7 cellular contexts compared by ENCODE assay signal in genomic region chr3:14633819-14634424, GRCh38. TPM values are rescaled to one million over a fixed set of nuclear protein-coding genes. Genes with fewer than 3 reads are reported as not detected.
DNase-seq lines count a peak whose midpoint lies in the region; ATAC-seq and TF ChIP-seq lines count a peak whose summit lies in the region.

No MANE protein-coding gene starts in this region.

- no peak overlapping the region for H3K27ac Mint-ChIP-seq in central memory CD8-positive, alpha-beta T cell (ENCODE audit: low read depth)

- H3K36me3 Mint-ChIP-seq in central memory CD8-positive, alpha-beta T cell (ENCODE audit: insufficient read depth), result no peaks in the 10 kb centered on the region

- H3K9me3 ChIP-seq in lower lobe of right lung, result no peaks in the 10 kb centered on the region

- no peaks in the 10 kb centered on the region for H3K4me1 ChIP-seq in lower lobe of right lung

- ATAC-seq in central memory CD8-positive, alpha-beta T cell (replicated peaks; ENCODE audit: extremely low read depth, poor library complexity, severe bottlenecking), result peak; percentile 49
- ATAC-seq in lower lobe of right lung (peak; percentile 79 to 82), HG02678 (IDR thresholded peaks at IDR 0.05; ENCODE audit: unreplicated experiment) (no peak)

- H3K9me3 Mint-ChIP-seq in central memory CD8-positive, alpha-beta T cell, result no peaks in the 10 kb centered on the region

- no peaks in the 10 kb centered on the region for H3K36me3 ChIP-seq in lower lobe of right lung

- H3K4me1 Mint-ChIP-seq in central memory CD8-positive, alpha-beta T cell, result no peaks in the 10 kb centered on the region

- H3K27me3 ChIP-seq in lower lobe of right lung (ENCODE audit: low read depth), result peaks cover 19% of the 10 kb centered on the region

- H3K27ac ChIP-seq in lower lobe of right lung, result no peak overlapping the region

- no peak overlapping the region for H3K4me3 Mint-ChIP-seq in central memory CD8-positive, alpha-beta T cell

- peak; percentile 62 to 64 for DNase-seq in Kasumi-1 (lab: John Stamatoyannopoulos, UW)
- peak; percentile 32 to 35 for DNase-seq in central memory CD8-positive, alpha-beta T cell (ENCODE audit: low spot score in 2 of 2)
- DNase-seq in lower lobe of right lung, result peak; percentile 80
- peak; percentile 24 to 28 for DNase-seq in stimulated activated CD8-positive, alpha-beta memory T cell treated with anti-CD3 and anti-CD28 coated beads, Interleukin-7, amount 100 ng/mL, for 4 hours (ENCODE audit: low read depth in 2 of 2)

- TF ChIP-seq CTCF in GM12872 (IDR thresholded peaks at IDR 0.05; ENCODE audit: insufficient read depth, low read depth, low read length) (peak; percentile 91), WI38 (IDR thresholded peaks at IDR 0.05; ENCODE audit: low read depth, low read length) (peak; percentile 56), lower lobe of right lung (IDR thresholded peaks at IDR 0.05) (peak; percentile 82)

- intact Hi-C loops in lower lobe of right lung (cut with DNase I), result no loop called here

- H3K4me3 ChIP-seq in WI38 (ENCODE audit: low read depth, low read length) (no peak overlapping the region), lower lobe of right lung (no peak overlapping the region)

- peaks cover 59% of the 10 kb centered on the region for H3K27me3 Mint-ChIP-seq in central memory CD8-positive, alpha-beta T cell

RNA-seq across cellular contexts. Expression of gene CCDC174, which starts 17.6 kb away (rescaled TPM):
- total RNA-seq in lower lobe of right lung, result 18.2 TPM

RNA-seq across cellular contexts. Expression of gene C3orf20, which starts 41.0 kb away (rescaled TPM):
- not detected for total RNA-seq in lower lobe of right lung

Comparison
In these comparisons a context has a peak if more than half of its experiments do, and no peak if none do; other contexts are left out.
1. DNase-seq: peak in every context shown above with its lines; median percentile 80 in lower lobe of right lung; 63 in Kasumi-1; 34 in central memory CD8-positive, alpha-beta T cell; 26 in stimulated activated CD8-positive, alpha-beta memory T cell treated with anti-CD3 and anti-CD28 coated beads, Interleukin-7, amount 100 ng/mL, for 4 hours.